ENCODE assay signal across 20 cellular contexts in the genomic region with DNA sequence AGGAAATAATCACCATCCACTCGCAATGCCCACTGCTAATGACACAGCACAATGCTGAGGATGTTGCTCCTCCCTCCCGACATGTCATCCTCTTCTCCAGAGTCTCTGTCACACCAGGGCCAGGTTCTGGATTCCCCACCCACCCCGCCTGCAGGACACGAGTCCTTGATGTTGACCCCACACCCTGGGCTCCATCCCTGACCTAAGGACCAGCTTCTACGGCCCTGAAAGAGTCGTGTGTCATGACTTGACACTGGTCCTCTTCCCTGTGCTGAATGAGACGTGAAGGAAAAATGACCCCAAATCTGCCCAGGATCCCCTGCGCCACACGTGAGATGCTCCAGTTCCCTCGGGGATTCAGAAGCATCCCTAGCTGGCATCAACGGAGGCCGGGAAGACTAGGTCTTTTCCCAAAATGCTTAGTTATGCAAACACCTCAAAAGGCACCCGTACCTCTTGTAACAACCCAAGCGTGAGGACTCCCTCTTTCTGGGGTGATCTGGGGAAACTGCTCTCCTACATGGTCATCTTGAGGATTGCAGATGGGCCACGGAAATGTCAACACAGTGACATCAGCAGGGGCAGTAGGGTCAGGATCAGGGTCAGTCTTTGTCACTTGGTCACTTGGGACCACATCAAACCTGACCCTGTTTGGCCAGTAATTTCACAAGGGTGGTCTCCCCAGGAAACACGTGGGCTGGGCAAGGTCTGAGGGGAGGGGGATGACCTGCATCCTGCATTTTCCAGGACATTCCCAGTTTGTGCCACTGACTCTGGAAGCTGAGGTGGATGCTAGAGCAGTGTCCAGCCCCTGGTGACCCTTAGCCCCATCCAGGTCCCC. TPM values are rescaled to one million over a fixed set of nuclear protein-coding genes. Genes with fewer than 3 reads are reported as not detected.
DNase-seq lines count a peak whose midpoint lies in the region; ATAC-seq and TF ChIP-seq lines count a peak whose summit lies in the region.
"Had no signal": no experiment of that assay in that cellular context is flagged by ENCODE, and none has a peak within 500 bp of the region (broad histone marks: within the 10 kb centered on the region; RNA-seq: fewer than 3 reads in every experiment).

No MANE protein-coding gene starts in this region.

- H3K4me1 ChIP-seq in OCI-LY3 (ENCODE audit: low read length): peaks cover 89% of the 10 kb centered on the region
- H3K4me1 ChIP-seq: gastrocnemius medialis, tibial artery had no signal

- peaks cover 11% of the 10 kb centered on the region for H3K36me3 ChIP-seq in OCI-LY3 (replicated peaks; ENCODE audit: low read depth, low read length)
- H3K36me3 ChIP-seq: cardiac muscle cell, gastrocnemius medialis, neutrophil, tibial artery, WERI-Rb-1 had no signal

- TF ChIP-seq CTCF in GM13976 (IDR thresholded peaks at IDR 0.05; ENCODE audit: borderline replicate concordance, control extremely low read depth, extremely low read depth, insufficient read depth, missing control alignments): no peak
- TF ChIP-seq CTCF in OCI-LY3 (IDR thresholded peaks at IDR 0.05; ENCODE audit: low read depth, low read length): no peak
- no peak for TF ChIP-seq CTCF in neural crest cell (conservative IDR thresholded peaks at IDR 0.05)

- peak overlapping the region; percentile 94 for H3K9ac ChIP-seq in OCI-LY3 (ENCODE audit: low read length)

- in situ Hi-C loops in GM13976 (cut with MboI; ENCODE audit: low sequenced_read_pairs, unreplicated experiment) (loop anchor here (25.0 kb wide), 1 partner anchor 567 kb away; no protein-coding TSS in a partner anchor), KBM-7 (cut with MboI; ENCODE audit: low pct_unique_long_range_greater_than_20kb, low sequenced_read_pairs) (no loop called here)

- H2AFZ ChIP-seq in OCI-LY3 (ENCODE audit: low read depth, low read length): no peak overlapping the region

- peak overlapping the region; percentile 92 for H3K27ac ChIP-seq in OCI-LY3 (ENCODE audit: low read length)
- H3K27ac ChIP-seq: cardiac muscle cell, dorsolateral prefrontal cortex, gastrocnemius medialis, neutrophil, tibial artery, WERI-Rb-1 had no signal

- no peak for ATAC-seq in HG03108 (IDR thresholded peaks at IDR 0.05; ENCODE audit: unreplicated experiment)
- no peak for ATAC-seq in GM18870 (IDR thresholded peaks at IDR 0.05; ENCODE audit: unreplicated experiment)
- ATAC-seq: gastrocnemius medialis had no signal

- no peaks in the 10 kb centered on the region for H3K27me3 ChIP-seq in OCI-LY3 (ENCODE audit: low read depth, low read length)
- H3K27me3 ChIP-seq: cardiac muscle cell, gastrocnemius medialis had no signal

- H3K4me2 ChIP-seq in OCI-LY3 (ENCODE audit: low read length): peak overlapping the region; percentile 60

- H3K4me1 Mint-ChIP-seq in activated CD4-positive, alpha-beta T cell treated with anti-CD3 and anti-CD28 coated beads, Interleukin-2, amount 10 ng/mL, durations not matched to agents 24 days and 14 days: peaks cover 43% of the 10 kb centered on the region
- H3K4me1 Mint-ChIP-seq in neural crest cell: no peaks in the 10 kb centered on the region

- H3K36me3 Mint-ChIP-seq in activated CD4-positive, alpha-beta T cell treated with anti-CD3 and anti-CD28 coated beads, Interleukin-2, amount 10 ng/mL, durations not matched to agents 24 days and 14 days (ENCODE audit: low read depth): no peaks in the 10 kb centered on the region
- H3K36me3 Mint-ChIP-seq in neural crest cell (ENCODE audit: low read depth): no peaks in the 10 kb centered on the region

- no peaks in the 10 kb centered on the region for H3K9me3 ChIP-seq in OCI-LY3 (ENCODE audit: insufficient read depth, low read length)
- H3K9me3 ChIP-seq: gastrocnemius medialis, neutrophil, tibial artery had no signal

- DNase-seq in activated CD4-positive, alpha-beta T cell treated with anti-CD3 and anti-CD28 coated beads, Interleukin-2, amount 10 ng/mL, durations not matched to agents 24 days and 14 days: no peak
- no peak for DNase-seq in activated CD4-positive, alpha-beta T cell treated with anti-CD3 and anti-CD28 coated beads, Interleukin-2, amount 50 U/mL, for 48 hours
- peak; percentile 29 for DNase-seq in GM13976 (ENCODE audit: low spot score)
- no peak for DNase-seq in neural crest cell (ENCODE audit: low read depth, low spot score)
- no peak for DNase-seq in KBM-7
- DNase-seq: DMS53, dorsolateral prefrontal cortex, gastrocnemius medialis, midbrain, tibial artery, WERI-Rb-1 had no signal

- no peaks in the 10 kb centered on the region for H3K9me3 Mint-ChIP-seq in activated CD4-positive, alpha-beta T cell treated with anti-CD3 and anti-CD28 coated beads, Interleukin-2, amount 10 ng/mL, durations not matched to agents 24 days and 14 days
- H3K9me3 Mint-ChIP-seq in neural crest cell: no peaks in the 10 kb centered on the region
- H3K9me3 Mint-ChIP-seq: activated T-helper 17 cell treated with anti-CD3 and anti-CD28 coated beads, Interleukin-2, amount 50 U/mL, for 72 hours; CD4-positive, alpha-beta T cell had no signal

- H3K4me3 Mint-ChIP-seq in activated CD4-positive, alpha-beta T cell treated with anti-CD3 and anti-CD28 coated beads, Interleukin-2, amount 10 ng/mL, durations not matched to agents 24 days and 14 days: no peak overlapping the region
- no peak overlapping the region for H3K4me3 Mint-ChIP-seq in neural crest cell
- H3K4me3 Mint-ChIP-seq: activated T-helper 17 cell treated with anti-CD3 and anti-CD28 coated beads, Interleukin-2, amount 50 U/mL, for 72 hours; CD4-positive, alpha-beta T cell had no signal

- no peaks in the 10 kb centered on the region for H3K27me3 Mint-ChIP-seq in activated CD4-positive, alpha-beta T cell treated with anti-CD3 and anti-CD28 coated beads, Interleukin-2, amount 10 ng/mL, durations not matched to agents 24 days and 14 days
- H3K27me3 Mint-ChIP-seq in neural crest cell (ENCODE audit: low read depth): peaks cover 24% of the 10 kb centered on the region
- H3K27me3 Mint-ChIP-seq: activated T-helper 17 cell treated with anti-CD3 and anti-CD28 coated beads, Interleukin-2, amount 50 U/mL, for 72 hours; CD4-positive, alpha-beta T cell had no signal

- H4K20me1 ChIP-seq in OCI-LY3 (ENCODE audit: insufficient read depth, low read length): no peaks in the 10 kb centered on the region

- H3K27ac Mint-ChIP-seq in activated CD4-positive, alpha-beta T cell treated with anti-CD3 and anti-CD28 coated beads, Interleukin-2, amount 10 ng/mL, durations not matched to agents 24 days and 14 days: peak overlapping the region; percentile 3
- peak overlapping the region; percentile 43 for H3K27ac Mint-ChIP-seq in neural crest cell (ENCODE audit: unreplicated experiment)
- H3K27ac Mint-ChIP-seq: CD4-positive, alpha-beta T cell had no signal

- H3K4me3 ChIP-seq in OCI-LY3 (ENCODE audit: low read length): peak overlapping the region; percentile 20; the same call in 1 of the 2 replicates
- H3K4me3 ChIP-seq: cardiac muscle cell, dorsolateral prefrontal cortex, gastrocnemius medialis, tibial artery had no signal

- intact Hi-C loops in activated CD4-positive, alpha-beta T cell treated with anti-CD3 and anti-CD28 coated beads, Interleukin-2, amount 10 ng/mL, durations not matched to agents 24 days and 14 days (cut with micrococcal nuclease): loop anchor here (5.0 kb wide), 1 partner anchor 42 kb away; the partner anchor contains the start of gene IGLL5

- peaks cover 94% of the 10 kb centered on the region for H3K79me2 ChIP-seq in OCI-LY3 (ENCODE audit: low read length)

RNA-seq across cellular contexts. Expression of gene IGLL5, which starts 42.0 kb away (rescaled TPM):
- not detected in 2 replicates for total RNA-seq in activated CD4-positive, alpha-beta T cell treated with anti-CD3 and anti-CD28 coated beads, Interleukin-2, amount 10 ng/mL, durations not matched to agents 24 days and 14 days
- not detected in 2 replicates for total RNA-seq in neural crest cell
- total RNA-seq: A673; activated T-helper 17 cell treated with anti-CD3 and anti-CD28 coated beads, Interleukin-2, amount 50 U/mL, for 72 hours; cardiac muscle cell; CD4-positive, alpha-beta T cell; epithelial cell of proximal tubule had no signal
